ENCODE assay signal across 8 cellular contexts in genomic region chr19:19444694-19445155, GRCh38. TPM values are rescaled to one million over a fixed set of nuclear protein-coding genes. Genes with fewer than 3 reads are reported as not detected.
DNase-seq lines count a peak whose midpoint lies in the region; ATAC-seq and TF ChIP-seq lines count a peak whose summit lies in the region.

No MANE protein-coding gene starts in this region.

- TF ChIP-seq CTCF in GM10266 (IDR thresholded peaks at IDR 0.05; ENCODE audit: control insufficient read depth, insufficient read depth, low read depth, missing control alignments) (no peak), cardiac fibroblast (IDR thresholded peaks at IDR 0.05; ENCODE audit: low read depth, low read length) (no peak)

- peak; percentile 32 to 64 for ATAC-seq in natural killer cell treated with Interleukin-12 subunit alpha and Interleukin-12 subunit beta and Interleukin-15 and Interleukin-18, amount 100 ng/mL, for 72 hours
- ATAC-seq in GM19324 (IDR thresholded peaks at IDR 0.05; ENCODE audit: low FRiP score, unreplicated experiment): no peak
- ATAC-seq in HG02623 (IDR thresholded peaks at IDR 0.05; ENCODE audit: unreplicated experiment): no peak

- no peaks in the 10 kb centered on the region for H3K27me3 Mint-ChIP-seq in natural killer cell treated with Interleukin-12 subunit alpha and Interleukin-12 subunit beta and Interleukin-15 and Interleukin-18, amount 100 ng/mL, for 72 hours

- no peak overlapping the region for H3K4me3 ChIP-seq in cardiac fibroblast (replicated peaks in 1 of 2; ENCODE audit: low read depth in 2 of 2, low read length in 2 of 2)

- peaks cover 2% of the 10 kb centered on the region for H3K9me3 Mint-ChIP-seq in natural killer cell treated with Interleukin-12 subunit alpha and Interleukin-12 subunit beta and Interleukin-15 and Interleukin-18, amount 100 ng/mL, for 72 hours

- H3K27ac Mint-ChIP-seq in natural killer cell treated with Interleukin-12 subunit alpha and Interleukin-12 subunit beta and Interleukin-15 and Interleukin-18, amount 100 ng/mL, for 72 hours: peak overlapping the region; percentile 78 to 86

- DNase-seq in GM10266 (ENCODE audit: extremely low spot score) (peak; percentile 45), NCI-H226 (peak; percentile 29), cardiac fibroblast (ENCODE audit: low read depth in 2 of 2) (peak; percentile 43 to 61), pons (ENCODE audit: low spot score) (no peak), DMS79 (lab: John Stamatoyannopoulos, UW) (no peak)
- DNase-seq in natural killer cell treated with Interleukin-12 subunit alpha and Interleukin-12 subunit beta and Interleukin-15 and Interleukin-18, amount 100 ng/mL, for 72 hours (ENCODE audit: low spot score): no peak

- H3K4me3 Mint-ChIP-seq in natural killer cell treated with Interleukin-12 subunit alpha and Interleukin-12 subunit beta and Interleukin-15 and Interleukin-18, amount 100 ng/mL, for 72 hours: peak overlapping the region; percentile 82

- peaks cover 56 to 60% of the 10 kb centered on the region in 2 donors for H3K4me1 Mint-ChIP-seq in natural killer cell treated with Interleukin-12 subunit alpha and Interleukin-12 subunit beta and Interleukin-15 and Interleukin-18, amount 100 ng/mL, for 72 hours (ENCODE audit: low read depth in 2 of 2)

- H3K36me3 Mint-ChIP-seq in natural killer cell treated with Interleukin-12 subunit alpha and Interleukin-12 subunit beta and Interleukin-15 and Interleukin-18, amount 100 ng/mL, for 72 hours: peaks cover 5% of the 10 kb centered on the region

RNA-seq across cellular contexts. Expression of gene GATAD2A, which starts 39.2 kb away (rescaled TPM):
- total RNA-seq in natural killer cell treated with Interleukin-12 subunit alpha and Interleukin-12 subunit beta and Interleukin-15 and Interleukin-18, amount 100 ng/mL, for 72 hours: 100 to 1,000 TPM; 171 to 224 TPM

Comparison
In these comparisons a context has a peak if more than half of its experiments do, and no peak if none do; other contexts are left out.
1. DNase-seq: peak in GM10266 (single experiment), NCI-H226 (single experiment) and cardiac fibroblast (2 of 2); none in natural killer cell treated with Interleukin-12 subunit alpha and Interleukin-12 subunit beta and Interleukin-15 and Interleukin-18, amount 100 ng/mL, for 72 hours (single experiment), pons (single experiment) and DMS79 (single experiment).
2. ATAC-seq: peak in natural killer cell treated with Interleukin-12 subunit alpha and Interleukin-12 subunit beta and Interleukin-15 and Interleukin-18, amount 100 ng/mL, for 72 hours (2 of 2); none in GM19324 (single experiment) and HG02623 (single experiment).